In the genomic region with DNA sequence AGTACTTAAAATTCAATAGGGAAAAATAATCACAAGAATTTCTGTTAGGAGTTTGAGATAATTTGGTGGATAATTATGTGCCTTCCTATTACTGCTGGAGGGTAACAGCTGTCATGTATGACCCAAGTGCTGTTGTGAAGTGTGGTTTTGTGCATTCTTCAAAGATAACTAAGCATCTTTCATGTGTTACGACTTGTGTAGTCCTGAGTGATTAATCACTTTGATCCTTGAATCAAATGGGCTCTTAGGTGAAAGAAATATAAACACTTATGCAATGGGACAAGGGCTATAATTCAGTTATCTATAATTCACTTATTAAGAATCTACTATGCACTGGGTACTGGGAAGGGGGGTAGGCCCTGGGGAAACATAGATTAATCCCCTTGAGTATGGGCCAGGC, we compare ENCODE assay signal across 1 cellular context.
TF ChIP-seq lines count a peak whose summit lies in the region.

No MANE protein-coding gene starts in this region.

TF ChIP-seq in HCT116, 20 proteins besides CTCF, POLR2A, EP300 and RAD21 (continued from another document):
- no peak for TF ChIP-seq REST (IDR thresholded peaks at IDR 0.05; ENCODE audit: low read depth)
- TF ChIP-seq, protein P1, sequence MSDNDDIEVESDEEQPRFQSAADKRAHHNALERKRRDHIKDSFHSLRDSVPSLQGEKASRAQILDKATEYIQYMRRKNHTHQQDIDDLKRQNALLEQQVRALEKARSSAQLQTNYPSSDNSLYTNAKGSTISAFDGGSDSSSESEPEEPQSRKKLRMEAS (IDR thresholded peaks at IDR 0.05), result no peak
- no peak for TF ChIP-seq POLR2AphosphoS5 (IDR thresholded peaks at IDR 0.05; ENCODE audit: low read depth, low read length)
